In genomic region chr10:95290446-95290800, GRCh38 we compare ENCODE assay signal across 8 cellular contexts. TPM values are rescaled to one million over a fixed set of nuclear protein-coding genes. Genes with fewer than 3 reads are reported as not detected.
A peak's percentile ranks its signal among the peaks of the same experiment; 100 is the strongest.
DNase-seq lines count a peak whose midpoint lies in the region; ATAC-seq and TF ChIP-seq lines count a peak whose summit lies in the region.

No MANE protein-coding gene starts in this region.

- H3K4me3 Mint-ChIP-seq in WTC11, result peak overlapping the region; percentile 86

- H3K4me1 ChIP-seq in left ventricle myocardium inferior, result peaks cover 68% of the 10 kb centered on the region
- peaks cover 34 to 39% (median 36%) of the 10 kb centered on the region in 3 donors for H3K4me1 ChIP-seq in skeletal muscle tissue (ENCODE audit: control insufficient read depth in 3 of 3, insufficient read depth in 3 of 3, low read length in 3 of 3)

- peaks cover 2% of the 10 kb centered on the region; the same call in 1 of the 2 replicates for H3K36me3 Mint-ChIP-seq in WTC11

- CTCF ChIA-PET in WTC11 (lab: Charles Lee), result interaction anchor here (1.0 to 1.6 kb wide), 2 partner anchors 26 to 44 kb away, joined by 4 to 6 read pairs; no protein-coding TSS in a partner anchor

- H3K4me1 Mint-ChIP-seq in WTC11, result peaks cover 65% of the 10 kb centered on the region

- intact Hi-C loops in left ventricle myocardium inferior (cut with micrococcal nuclease), result no loop called here

- peak overlapping the region; percentile 77 to 93 (median 90) for H3K9ac ChIP-seq in skeletal muscle tissue (ENCODE audit: low read depth in 1 of 3, low read length in 3 of 3)

- peaks cover 39% of the 10 kb centered on the region for H3K27me3 Mint-ChIP-seq in WTC11 (ENCODE audit: low read depth)

- H3K36me3 ChIP-seq in left ventricle myocardium inferior (no peaks in the 10 kb centered on the region), skeletal muscle tissue (ENCODE audit: control insufficient read depth in 3 of 3, insufficient read depth in 3 of 3, low read length in 3 of 3) (no peaks in the 10 kb centered on the region)

- H3K4me3 ChIP-seq in GM12864 (ENCODE audit: low read depth, low read length) (peak overlapping the region; percentile 96), left ventricle myocardium inferior (peak overlapping the region; percentile 96), skeletal muscle tissue (ENCODE audit: low read length in 3 of 3) (peak overlapping the region; percentile 70 to 88 (median 82))

- peak overlapping the region; percentile 97 for H3K27ac ChIP-seq in left ventricle myocardium inferior (replicated peaks)
- H3K27ac ChIP-seq in skeletal muscle tissue (ENCODE audit: low read depth, low read length), result peak overlapping the region; percentile 80

- no peak for TF ChIP-seq CTCF in GM12864 (IDR thresholded peaks at IDR 0.05; ENCODE audit: low read depth, low read length, missing control alignments)
- no peak for TF ChIP-seq CTCF in WTC11 (IDR thresholded peaks at IDR 0.05)
- no peak for TF ChIP-seq CTCF in left ventricle myocardium inferior (IDR thresholded peaks at IDR 0.05; ENCODE audit: borderline replicate concordance)

- no peaks in the 10 kb centered on the region for H3K9me3 Mint-ChIP-seq in WTC11

- H3K27me3 ChIP-seq in left ventricle myocardium inferior (ENCODE audit: low read depth), result no peaks in the 10 kb centered on the region
- H3K27me3 ChIP-seq in skeletal muscle tissue (ENCODE audit: control insufficient read depth in 3 of 3, insufficient read depth in 3 of 3, low read length in 3 of 3), result peaks cover 0 to 4% (median 0%) of the 10 kb centered on the region in 3 donors

- ATAC-seq in HG02840 (IDR thresholded peaks at IDR 0.05; ENCODE audit: low FRiP score, unreplicated experiment) (peak; percentile 11), WTC11 (peak; percentile 10), GM21825 (IDR thresholded peaks at IDR 0.05; ENCODE audit: unreplicated experiment) (no peak)

- no peak overlapping the region for H3K27ac Mint-ChIP-seq in WTC11

- H3K9me3 ChIP-seq in left ventricle myocardium inferior (replicated peaks) (no peaks in the 10 kb centered on the region), skeletal muscle tissue (ENCODE audit: control insufficient read depth in 3 of 3, low read length in 3 of 3) (no peaks in the 10 kb centered on the region)

- no peak for DNase-seq in GM12864 (ENCODE audit: low read depth)
- no peak for DNase-seq in WTC11 (ENCODE audit: low spot score)
- peak; percentile 27 for DNase-seq in left ventricle myocardium inferior
- no peak for DNase-seq in superior temporal gyrus (ENCODE audit: extremely low spot score)
- no peak for DNase-seq in stimulated activated CD4-positive, alpha-beta T cell treated with anti-CD3 and anti-CD28 coated beads, Interleukin-4, amount 100 ng/mL, for 4 hours

- POLR2A ChIA-PET in WTC11 (lab: Charles Lee), result no interaction called here

TF ChIP-seq in WTC11, 78 proteins besides CTCF, POLR2A, EP300 and RAD21:
- TF ChIP-seq ATF2 (CRISPR knock-in tag; IDR thresholded peaks at IDR 0.05; ENCODE audit: borderline replicate concordance, low read depth), result no peak
- TF ChIP-seq ZNF396 (CRISPR knock-in tag; IDR thresholded peaks at IDR 0.05; ENCODE audit: borderline replicate concordance), result no peak
- peak; percentile 41; the same call in 1 of the 2 replicates for TF ChIP-seq SP1 (CRISPR knock-in tag; conservative IDR thresholded peaks at IDR 0.05)
- TF ChIP-seq OVOL2 (CRISPR knock-in tag; IDR thresholded peaks at IDR 0.05; ENCODE audit: borderline replicate concordance), result no peak
- TF ChIP-seq ZBTB43 (CRISPR knock-in tag; IDR thresholded peaks at IDR 0.05), result no peak
- 0 out of 2 replicates have a peak, but pooled peaks have one; percentile 60 for TF ChIP-seq PRRX2 (CRISPR knock-in tag; IDR thresholded peaks at IDR 0.05)
- no peak for TF ChIP-seq CREB1 (CRISPR knock-in tag; IDR thresholded peaks at IDR 0.05)
- no peak for TF ChIP-seq ZNF532 (CRISPR knock-in tag; IDR thresholded peaks at IDR 0.05; ENCODE audit: borderline replicate concordance)

RNA-seq across cellular contexts. Expression of gene PDLIM1, which starts 0.4 kb away (rescaled TPM):
- 223 to 226 TPM (median 226 TPM) in 3 replicates for total RNA-seq in WTC11 (2021)
- 358 TPM for total RNA-seq in left ventricle myocardium inferior
- 9.9 TPM for total RNA-seq in skeletal muscle tissue

Comparison
In these comparisons a context has a peak if more than half of its experiments do, and no peak if none do; other contexts are left out.
1. RNA of gene PDLIM1, which starts 0.4 kb away (total RNA-seq): 358 TPM in left ventricle myocardium inferior (single experiment) and 223 to 226 TPM in WTC11; 9.9 TPM in skeletal muscle tissue (single experiment); every median in the first group is over 10 times any median in the second.
2. Peak in every context shown above with its lines, with median percentiles within 50 percentile points of each other: H3K4me3 ChIP-seq.